Comparison of ENCODE assay signal across 26 cellular contexts in genomic region chr22:48340727-48341709, GRCh38.
DNase-seq lines count a peak whose midpoint lies in the region; ATAC-seq, FAIRE-seq and TF ChIP-seq lines count a peak whose summit lies in the region.
"Had no signal": no experiment of that assay in that cellular context is flagged by ENCODE, and none has a peak within 500 bp of the region (broad histone marks: within the 10 kb centered on the region; RNA-seq: fewer than 3 reads in every experiment).

No MANE protein-coding gene starts in this region.

- peak; percentile 13 for DNase-seq in Right ventricle myocardium superior
- DNase-seq in right cardiac atrium = no peak
- no peak for DNase-seq in H1 (ENCODE audit: low read depth in 1 of 2, low spot score in 2 of 2)
- DNase-seq in mesendoderm = peak; percentile 45
- no peak for DNase-seq in type B pancreatic cell (ENCODE audit: extremely low spot score, unreplicated experiment)
- no peak for DNase-seq in progenitor cell of endocrine pancreas (ENCODE audit: low spot score, unreplicated experiment)
- DNase-seq: activated CD4-positive, alpha-beta T cell treated with anti-CD3 and anti-CD28 coated beads for 1 hour; activated CD8-positive, alpha-beta T cell treated with anti-CD3 and anti-CD28 coated beads for 36 hours; CD4-positive, alpha-beta memory T cell; GM23248; left ventricle myocardium inferior; NCI-H1092 treated with DMSO at 0.1 percent for 48 hours; NCI-H187 treated with DMSO at 0.1 percent for 48 hours; NCI-H524; SK-N-SH; stimulated activated naive B cell treated with anti-CD40 and anti-IgM and Interleukin-4, amounts not matched to agents 10 μg/mL and 1 μg/mL and 100 μg/mL, for 72 hours; T-helper 17 cell had no signal

- TF ChIP-seq CTCF in H1 (IDR thresholded peaks at IDR 0.05; ENCODE audit: control extremely low read depth in 1 of 3, insufficient read depth in 1 of 3, low read depth in 1 of 3, low read length in 3 of 3) (no peak), type B pancreatic cell (conservative IDR thresholded peaks at IDR 0.05) (no peak), progenitor cell of endocrine pancreas (IDR thresholded peaks at IDR 0.05; ENCODE audit: unreplicated experiment) (no peak)

- peaks cover 36% of the 10 kb centered on the region for H3K27me3 Mint-ChIP-seq in type B pancreatic cell
- peaks cover 82% of the 10 kb centered on the region for H3K27me3 Mint-ChIP-seq in progenitor cell of endocrine pancreas

- H4K5ac ChIP-seq in H1 (ENCODE audit: insufficient read length, low read depth, low read length) (no peak overlapping the region), mesendoderm (ENCODE audit: low read length) (no peak overlapping the region)

- H3K18ac ChIP-seq in H1 (ENCODE audit: extremely low read depth, low read length) (peak overlapping the region; percentile 85), mesendoderm (ENCODE audit: low read length) (no peak overlapping the region)

- H3K4me2 ChIP-seq in H1 (ENCODE audit: insufficient read depth in 1 of 2, low read depth in 2 of 2, low read length in 2 of 2) (0 out of 4 replicates have a peak overlapping the region, but pooled peaks of 1 of the 2 experiments have one; percentile 27), mesendoderm (ENCODE audit: low read length) (no peak overlapping the region)
- H3K4me2 ChIP-seq: SK-N-SH had no signal

- H3K27ac ChIP-seq in right cardiac atrium (ENCODE audit: low read length) (no peak overlapping the region), H1 (ENCODE audit: low read depth, low read length) (no peak overlapping the region), mesendoderm (ENCODE audit: low read depth, low read length) (no peak overlapping the region)
- H3K27ac ChIP-seq: GM23248, left ventricle myocardium inferior, suprapubic skin had no signal

- H2BK12ac ChIP-seq in H1 (ENCODE audit: low read depth, low read length) = peak overlapping the region; percentile 98; the same call in 1 of the 2 replicates

- no peaks in the 10 kb centered on the region for H3K36me3 Mint-ChIP-seq in type B pancreatic cell
- H3K36me3 Mint-ChIP-seq in progenitor cell of endocrine pancreas (ENCODE audit: insufficient read depth) = no peaks in the 10 kb centered on the region
- H3K36me3 Mint-ChIP-seq: activated naive CD4-positive, alpha-beta T cell treated with anti-CD3 and anti-CD28 coated beads, Interleukin-2, amount 50 U/mL, for 24 hours; CD4-positive, alpha-beta memory T cell; mesothelial cell of epicardium; stimulated activated naive B cell treated with anti-CD40 and anti-IgM and Interleukin-4, amounts not matched to agents 10 μg/mL and 1 μg/mL and 100 μg/mL, for 72 hours had no signal

- H2BK5ac ChIP-seq in H1 (ENCODE audit: low read depth, low read length) (peak overlapping the region; percentile 68; the same call in 1 of the 2 replicates), mesendoderm (ENCODE audit: low read length) (no peak overlapping the region)

- peak overlapping the region; percentile 88; the same call in 1 of the 2 replicates for H2BK15ac ChIP-seq in H1 (ENCODE audit: low read length)
- H2BK15ac ChIP-seq in mesendoderm (replicated peaks; ENCODE audit: low read depth) = no peak overlapping the region

- H2AK5ac ChIP-seq in H1 (ENCODE audit: low read depth, low read length) (0 out of 2 replicates have a peak overlapping the region, but pooled peaks have one; percentile 3), mesendoderm (ENCODE audit: low read length) (no peak overlapping the region)

- peaks cover 6% of the 10 kb centered on the region; the same call in 1 of the 2 replicates for H3K23me2 ChIP-seq in H1 (ENCODE audit: low read depth, low read length)

- H3K56ac ChIP-seq in H1 (replicated peaks; ENCODE audit: insufficient read length, low read depth, low read length) (no peak overlapping the region), mesendoderm (ENCODE audit: low read length) (no peak overlapping the region)

- H3K4me1 ChIP-seq in right cardiac atrium (ENCODE audit: control insufficient read depth, insufficient read depth, low read length) (no peaks in the 10 kb centered on the region), H1 (replicated peaks in 1 of 4; ENCODE audit: control insufficient read depth in 3 of 4, insufficient read depth in 4 of 4, low read length in 3 of 4) (peaks cover 0 to 37% (median 6%) of the 10 kb centered on the region in 4 experiments; a peak in 4 of 7 replicates), mesendoderm (ENCODE audit: control insufficient read depth, low read depth, low read length) (no peaks in the 10 kb centered on the region)
- H3K4me1 ChIP-seq: left ventricle myocardium inferior, suprapubic skin had no signal

- FAIRE-seq in H1 (lab: Jason Lieb, UNC) = no peak
- FAIRE-seq: D721Med, HTR-8/SVneo, K562 had no signal

- no peak overlapping the region for H4K8ac ChIP-seq in H1 (ENCODE audit: extremely low read depth, insufficient read depth, low read length)
- no peak overlapping the region for H4K8ac ChIP-seq in mesendoderm (ENCODE audit: low read depth, low read length)

- H3K23ac ChIP-seq in H1 (ENCODE audit: insufficient read length) = no peak overlapping the region
- no peak overlapping the region for H3K23ac ChIP-seq in mesendoderm (ENCODE audit: low read length)

- peaks cover 5% of the 10 kb centered on the region for H3K4me1 Mint-ChIP-seq in type B pancreatic cell (ENCODE audit: unreplicated experiment)
- no peaks in the 10 kb centered on the region for H3K4me1 Mint-ChIP-seq in progenitor cell of endocrine pancreas (ENCODE audit: low read depth)
- H3K4me1 Mint-ChIP-seq: activated naive CD4-positive, alpha-beta T cell treated with anti-CD3 and anti-CD28 coated beads, Interleukin-2, amount 50 U/mL, for 24 hours; activated T-helper 17 cell treated with anti-CD3 and anti-CD28 coated beads, Interleukin-2, amount 50 U/mL, for 72 hours had no signal

- intact Hi-C loops in Right ventricle myocardium superior (cut with DNase I) (no loop called here), right cardiac atrium (cut with DNase I) (no loop called here)

- H3K36me3 ChIP-seq in H1 (ENCODE audit: control insufficient read depth in 2 of 4, insufficient read depth in 4 of 4, low read length in 3 of 4) (no peaks in the 10 kb centered on the region), mesendoderm (ENCODE audit: control insufficient read depth, insufficient read depth, low read length) (no peaks in the 10 kb centered on the region)
- H3K36me3 ChIP-seq: left ventricle myocardium inferior, suprapubic skin had no signal

- H3K79me2 ChIP-seq in H1 (ENCODE audit: control insufficient read depth in 1 of 2, insufficient read depth in 2 of 2, low read length in 2 of 2) (no peaks in the 10 kb centered on the region), mesendoderm (ENCODE audit: control insufficient read depth, insufficient read depth, low read length) (no peaks in the 10 kb centered on the region)

- peak overlapping the region; percentile 92 for H4K91ac ChIP-seq in H1 (replicated peaks; ENCODE audit: insufficient read length, low read length)

- 33% methylated on average over 29 of the region's 29 CpGs for WGBS in right cardiac atrium
- 72% methylated on average over 29 of the region's 29 CpGs; no CpG with 5 or more reads in 1 of the 2 experiments for WGBS in H1 (ENCODE audit: extremely low coverage in 1 of 2, insufficient coverage in 1 of 2, insufficient read length in 1 of 2, insufficient replicate concordance in 2 of 2, low coverage in 1 of 2, low lambda C conversion rate in 2 of 2, missing lambda C conversion rate in 1 of 2), 2 experiments
- WGBS in mesendoderm (ENCODE audit: extremely low coverage, insufficient coverage, low lambda C conversion rate) = no CpG with 5 or more reads among the region's 29 CpGs

- H4K20me1 ChIP-seq in H1 (replicated peaks in 1 of 2; ENCODE audit: control insufficient read depth in 1 of 2, insufficient read depth in 2 of 2, low read length in 2 of 2) = no peaks in the 10 kb centered on the region

- H3K9me3 ChIP-seq in right cardiac atrium (ENCODE audit: control insufficient read depth, low read length) = no peaks in the 10 kb centered on the region
- H3K9me3 ChIP-seq in H1 (ENCODE audit: insufficient read depth in 2 of 2, low read depth in 1 of 2, low read length in 1 of 2) = no peaks in the 10 kb centered on the region
- H3K9me3 ChIP-seq: left ventricle myocardium inferior, SK-N-SH, suprapubic skin had no signal

- no peak for TF ChIP-seq EP300 in H1 (IDR thresholded peaks at IDR 0.05; ENCODE audit: borderline replicate concordance in 1 of 2, low read depth in 2 of 2, low read length in 2 of 2)

- peak overlapping the region; percentile 43; the same call in 1 of the 2 replicates for H2BK20ac ChIP-seq in H1 (ENCODE audit: low read length)

- H3K4me3 Mint-ChIP-seq in type B pancreatic cell (peak overlapping the region; percentile 45), progenitor cell of endocrine pancreas (ENCODE audit: low read depth) (no peak overlapping the region)
- H3K4me3 Mint-ChIP-seq: activated CD8-positive, alpha-beta T cell treated with anti-CD3 and anti-CD28 coated beads for 36 hours; activated naive CD4-positive, alpha-beta T cell treated with anti-CD3 and anti-CD28 coated beads, Interleukin-2, amount 50 U/mL, for 24 hours; activated T-helper 17 cell treated with anti-CD3 and anti-CD28 coated beads, Interleukin-2, amount 50 U/mL, for 72 hours; CD4-positive, alpha-beta memory T cell; mesothelial cell of epicardium; stimulated activated naive B cell treated with anti-CD40 and anti-IgM and Interleukin-4, amounts not matched to agents 10 μg/mL and 1 μg/mL and 100 μg/mL, for 72 hours; T-helper 17 cell had no signal

- H3K27me3 ChIP-seq in right cardiac atrium (ENCODE audit: control insufficient read depth, insufficient read depth) (no peaks in the 10 kb centered on the region), H1 (replicated peaks in 1 of 4; ENCODE audit: control insufficient read depth in 3 of 4, extremely low read depth in 1 of 4, insufficient read depth in 3 of 4, low read length in 3 of 4) (peaks cover 0 to 26% (median 12%) of the 10 kb centered on the region in 4 experiments; a peak in 5 of 7 replicates), mesendoderm (ENCODE audit: insufficient read depth, low read length, poor library complexity) (no peaks in the 10 kb centered on the region)

- H2AFZ ChIP-seq in H1 (ENCODE audit: low read length) = no peak overlapping the region
- H2AFZ ChIP-seq: GM23248 had no signal

- TF ChIP-seq POLR2A in H1 (IDR thresholded peaks at IDR 0.05; ENCODE audit: control extremely low read depth in 1 of 2, low read depth in 2 of 2, low read length in 2 of 2) = no peak

- H3K14ac ChIP-seq in H1 (ENCODE audit: insufficient read length) = no peak overlapping the region

- POLR2A ChIA-PET in H1 (lab: Charles Lee; ENCODE audit: partially characterized antibody) = interaction anchor here (0.7 kb wide), 1 partner anchor 25 kb away, joined by 3 read pairs; no protein-coding TSS in a partner anchor

- H3K4me3 ChIP-seq in right cardiac atrium (ENCODE audit: low read length) = no peak overlapping the region
- H3K4me3 ChIP-seq in H1 (ENCODE audit: extremely low read depth in 1 of 4, insufficient read depth in 2 of 4, low read depth in 3 of 4, low read length in 4 of 4) = no peak overlapping the region
- H3K4me3 ChIP-seq in mesendoderm (ENCODE audit: low read length) = no peak overlapping the region
- H3K4me3 ChIP-seq: GM23248, K562, left ventricle myocardium inferior, suprapubic skin had no signal

- H2BK120ac ChIP-seq in H1 (replicated peaks; ENCODE audit: low read depth, low read length) = no peak overlapping the region
- H2BK120ac ChIP-seq in mesendoderm (ENCODE audit: low read depth, low read length) = no peak overlapping the region

- CTCF ChIA-PET in H1 (lab: Charles Lee; ENCODE audit: partially characterized antibody) = no interaction called here

- H3K9ac ChIP-seq in H1 (replicated peaks in 1 of 4; ENCODE audit: extremely low read depth in 1 of 4, low read depth in 3 of 4, low read length in 3 of 4) (no peak overlapping the region), mesendoderm (ENCODE audit: low read length) (no peak overlapping the region)
- H3K9ac ChIP-seq: GM23248, SK-N-SH had no signal

- H3K9me3 Mint-ChIP-seq in type B pancreatic cell (no peaks in the 10 kb centered on the region), progenitor cell of endocrine pancreas (ENCODE audit: low read depth) (no peaks in the 10 kb centered on the region)
- H3K9me3 Mint-ChIP-seq: activated CD8-positive, alpha-beta T cell treated with anti-CD3 and anti-CD28 coated beads for 36 hours; activated naive CD4-positive, alpha-beta T cell treated with anti-CD3 and anti-CD28 coated beads, Interleukin-2, amount 50 U/mL, for 24 hours; activated T-helper 17 cell treated with anti-CD3 and anti-CD28 coated beads, Interleukin-2, amount 50 U/mL, for 72 hours; mesothelial cell of epicardium; stimulated activated naive B cell treated with anti-CD40 and anti-IgM and Interleukin-4, amounts not matched to agents 10 μg/mL and 1 μg/mL and 100 μg/mL, for 72 hours had no signal

- no peak for ATAC-seq in Right ventricle myocardium superior (ENCODE audit: poor library complexity)
- no peak for ATAC-seq in right cardiac atrium
- ATAC-seq in GM19455 (IDR thresholded peaks at IDR 0.05; ENCODE audit: unreplicated experiment) = no peak
- ATAC-seq in HG03342 (IDR thresholded peaks at IDR 0.05; ENCODE audit: unreplicated experiment) = no peak
- ATAC-seq: activated CD8-positive, alpha-beta T cell treated with anti-CD3 and anti-CD28 coated beads for 36 hours; activated T-helper 17 cell treated with anti-CD3 and anti-CD28 coated beads, Interleukin-2, amount 50 U/mL, for 72 hours; K562; stimulated activated naive B cell treated with anti-CD40 and anti-IgM and Interleukin-4, amounts not matched to agents 10 μg/mL and 1 μg/mL and 100 μg/mL, for 72 hours; T-helper 17 cell had no signal

- peak overlapping the region; percentile 92 for H3K4ac ChIP-seq in H1 (replicated peaks; ENCODE audit: insufficient read length, low read depth, low read length)
- H3K4ac ChIP-seq in mesendoderm (ENCODE audit: low read depth, low read length) = no peak overlapping the region

- H3K79me1 ChIP-seq in H1 (ENCODE audit: low read depth, low read length) (0 out of 2 replicates have a peak, but pooled peaks cover 2% of the 10 kb centered on the region), mesendoderm (ENCODE audit: low read length) (no peaks in the 10 kb centered on the region)

- H3K27ac Mint-ChIP-seq in type B pancreatic cell (no peak overlapping the region), progenitor cell of endocrine pancreas (no peak overlapping the region)
- H3K27ac Mint-ChIP-seq: activated CD8-positive, alpha-beta T cell treated with anti-CD3 and anti-CD28 coated beads for 36 hours; activated naive CD4-positive, alpha-beta T cell treated with anti-CD3 and anti-CD28 coated beads, Interleukin-2, amount 50 U/mL, for 24 hours; activated T-helper 17 cell treated with anti-CD3 and anti-CD28 coated beads, Interleukin-2, amount 50 U/mL, for 72 hours; mesothelial cell of epicardium; stimulated activated naive B cell treated with anti-CD40 and anti-IgM and Interleukin-4, amounts not matched to agents 10 μg/mL and 1 μg/mL and 100 μg/mL, for 72 hours; T-helper 17 cell had no signal

- no peak for TF ChIP-seq RAD21 in H1 (IDR thresholded peaks at IDR 0.05 in 1 of 2, conservative IDR thresholded peaks at IDR 0.05 in 1 of 2; ENCODE audit: low read depth in 2 of 2, low read length in 2 of 2)

Comparison
In these comparisons a context has a peak if more than half of its experiments do, and no peak if none do; other contexts are left out.
1. DNase-seq: peak in Right ventricle myocardium superior (single experiment) and mesendoderm (single experiment); none in right cardiac atrium (0 of 3), H1 (0 of 2), type B pancreatic cell (single experiment) and progenitor cell of endocrine pancreas (single experiment).